In the genomic region with DNA sequence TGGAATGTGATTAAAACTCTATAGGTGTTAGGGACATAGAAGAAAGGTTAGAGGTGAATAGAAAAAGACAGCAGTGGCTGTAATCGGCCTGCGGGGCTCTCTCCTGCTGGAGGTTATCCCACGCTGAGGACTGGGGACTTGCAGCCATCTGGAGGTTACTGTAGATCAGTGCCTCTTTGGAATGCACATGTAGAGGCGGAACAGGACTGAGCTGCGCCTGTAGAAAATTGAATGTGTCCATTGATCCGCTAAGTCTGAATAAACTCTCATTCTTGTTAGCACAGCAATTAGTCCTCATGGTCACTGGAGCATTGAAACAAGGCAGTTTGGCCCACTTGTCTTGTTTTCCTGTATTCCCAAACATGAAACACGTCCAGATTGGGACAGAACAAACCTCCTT, we compare ENCODE assay signal across 1 cellular context.
TF ChIP-seq lines count a peak whose summit lies in the region.

No MANE protein-coding gene starts in this region.

TF ChIP-seq in SK-N-SH treated with all-trans-retinoic acid at 6 μM for 48 hours, 23 proteins besides CTCF, POLR2A, EP300 and RAD21 (continued from another document):
- TF ChIP-seq RARB (CRISPR knock-in tag; IDR thresholded peaks at IDR 0.05) (no peak), ZNF8 (CRISPR knock-in tag; IDR thresholded peaks at IDR 0.05) (no peak), CSDC2 (CRISPR knock-in tag; IDR thresholded peaks at IDR 0.05) (no peak)
